8 cellular contexts compared by ENCODE assay signal in the genomic region with DNA sequence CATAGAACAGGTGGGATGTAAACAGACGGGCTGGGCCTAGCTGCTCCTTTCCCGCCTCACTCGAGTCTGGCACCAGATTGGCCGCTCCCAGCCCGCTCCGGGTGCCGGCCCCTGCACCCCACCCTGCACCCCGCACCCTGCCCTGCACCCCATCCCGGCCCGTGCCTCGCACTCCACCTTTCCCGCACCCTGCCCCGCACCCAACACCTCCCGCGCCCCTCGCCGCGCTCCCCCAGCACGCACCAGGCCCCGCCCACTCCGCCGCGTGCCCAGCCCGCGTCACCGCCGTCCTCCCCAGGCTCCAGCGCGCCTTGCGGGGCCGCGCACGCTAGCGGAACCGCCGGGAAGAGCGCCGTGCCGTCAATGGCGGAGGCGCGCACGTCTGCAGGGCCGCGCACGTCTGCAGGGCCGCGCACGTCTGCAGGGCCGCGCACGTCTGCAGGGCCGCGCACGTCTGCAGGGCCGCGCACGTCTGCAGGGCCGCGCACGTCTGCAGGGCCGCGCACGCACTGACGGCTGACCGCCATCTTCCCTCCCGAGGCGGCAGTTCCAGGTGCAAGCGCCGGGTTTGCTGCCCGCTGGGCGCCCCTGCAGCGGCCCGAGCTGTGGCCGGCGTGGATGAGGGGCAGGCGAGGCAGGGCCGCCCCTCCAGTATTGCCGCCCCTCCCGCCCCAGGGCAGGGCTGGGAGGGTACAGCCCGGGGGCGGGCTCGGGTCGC. TPM values are rescaled to one million over a fixed set of nuclear protein-coding genes. Genes with fewer than 3 reads are reported as not detected.
DNase-seq lines count a peak whose midpoint lies in the region; ATAC-seq, FAIRE-seq and TF ChIP-seq lines count a peak whose summit lies in the region.

A gene (plus strand): TSS at position 503 of the 718 bp plus-strand sequence. CDS start 347 bp downstream, outside the sequence.

- H3K9me3 ChIP-seq in H1 (ENCODE audit: insufficient read depth in 2 of 2, low read depth in 1 of 2, low read length in 1 of 2), result no peaks in the 10 kb centered on the region

- H3K23ac ChIP-seq in H1 (ENCODE audit: insufficient read length), result no peak within 1 kb of the TSS
- H3K23ac ChIP-seq in mesendoderm (ENCODE audit: low read length), result peak within 1 kb of the TSS; percentile 80

- no peak within 1 kb of the TSS for H2BK20ac ChIP-seq in H1 (ENCODE audit: low read length)

- H4K20me1 ChIP-seq in H1 (replicated peaks in 1 of 2; ENCODE audit: control insufficient read depth in 1 of 2, insufficient read depth in 2 of 2, low read length in 2 of 2), result peaks cover 17 to 29% of the 10 kb centered on the region in 2 experiments

- H2AK5ac ChIP-seq in H1 (ENCODE audit: low read depth, low read length), result no peak within 1 kb of the TSS
- no peak within 1 kb of the TSS for H2AK5ac ChIP-seq in mesendoderm (ENCODE audit: low read length)

- H4K91ac ChIP-seq in H1 (replicated peaks; ENCODE audit: insufficient read length, low read length), result peak within 1 kb of the TSS; percentile 79

- H3K4me1 ChIP-seq in H1 (replicated peaks in 1 of 4; ENCODE audit: control insufficient read depth in 3 of 4, insufficient read depth in 4 of 4, low read length in 3 of 4) (peaks cover 0 to 10% (median 8%) of the 10 kb centered on the region in 4 experiments; a peak in 6 of 7 replicates), mesendoderm (ENCODE audit: control insufficient read depth, low read depth, low read length) (peaks cover 6% of the 10 kb centered on the region)

- H3K4ac ChIP-seq in H1 (replicated peaks; ENCODE audit: insufficient read length, low read depth, low read length) (no peak within 1 kb of the TSS), mesendoderm (ENCODE audit: low read depth, low read length) (peak within 1 kb of the TSS; percentile 85)

- TF ChIP-seq RAD21 in H1 (IDR thresholded peaks at IDR 0.05 in 1 of 2, conservative IDR thresholded peaks at IDR 0.05 in 1 of 2; ENCODE audit: low read depth in 2 of 2, low read length in 2 of 2), result no peak

- H3K4me2 ChIP-seq in H1 (ENCODE audit: insufficient read depth in 1 of 2, low read depth in 2 of 2, low read length in 2 of 2) (peak within 1 kb of the TSS; percentile 95 to 99), mesendoderm (ENCODE audit: low read length) (peak within 1 kb of the TSS; percentile 97)

- H3K79me1 ChIP-seq in H1 (ENCODE audit: low read depth, low read length) (peaks cover 6% of the 10 kb centered on the region), mesendoderm (ENCODE audit: low read length) (peaks cover 19% of the 10 kb centered on the region)

- peak within 1 kb of the TSS; percentile 12 for H3K14ac ChIP-seq in H1 (ENCODE audit: insufficient read length)

- FAIRE-seq in H1 (lab: Jason Lieb, UNC), result no peak

- H3K9ac ChIP-seq in H1 (replicated peaks in 1 of 4; ENCODE audit: extremely low read depth in 1 of 4, low read depth in 3 of 4, low read length in 3 of 4) (peak within 1 kb of the TSS; percentile 71 to 94 (median 81)), mesendoderm (ENCODE audit: low read length) (peak within 1 kb of the TSS; percentile 98)

- H3K4me3 ChIP-seq in H1 (ENCODE audit: extremely low read depth in 1 of 4, insufficient read depth in 2 of 4, low read depth in 3 of 4, low read length in 4 of 4) (peak within 1 kb of the TSS; percentile 61 to 95 (median 93)), mesendoderm (ENCODE audit: low read length) (peak within 1 kb of the TSS; percentile 95)

- TF ChIP-seq EP300 in H1 (IDR thresholded peaks at IDR 0.05; ENCODE audit: borderline replicate concordance in 1 of 2, low read depth in 2 of 2, low read length in 2 of 2), result no peak

- H2BK15ac ChIP-seq in H1 (ENCODE audit: low read length) (no peak within 1 kb of the TSS), mesendoderm (replicated peaks; ENCODE audit: low read depth) (no peak within 1 kb of the TSS)

- POLR2A ChIA-PET in H1 (lab: Charles Lee; ENCODE audit: partially characterized antibody), result interaction anchor here (0.7 to 1.2 kb wide), 5 partner anchors 11 to 130 kb away, joined by 3 to 4 read pairs (median 3); no protein-coding TSS in a partner anchor

- 2% methylated on average over 30 of the region's 84 CpGs; no CpG with 5 or more reads in 1 of the 2 experiments for WGBS in H1 (ENCODE audit: extremely low coverage in 1 of 2, insufficient coverage in 1 of 2, insufficient read length in 1 of 2, insufficient replicate concordance in 2 of 2, low coverage in 1 of 2, low lambda C conversion rate in 2 of 2, missing lambda C conversion rate in 1 of 2), 2 experiments
- WGBS in mesendoderm (ENCODE audit: extremely low coverage, insufficient coverage, low lambda C conversion rate), result no CpG with 5 or more reads among the region's 84 CpGs

- H2BK120ac ChIP-seq in H1 (replicated peaks; ENCODE audit: low read depth, low read length) (no peak within 1 kb of the TSS), mesendoderm (ENCODE audit: low read depth, low read length) (no peak within 1 kb of the TSS)

- peaks cover 8% of the 10 kb centered on the region for H3K23me2 ChIP-seq in H1 (ENCODE audit: low read depth, low read length)

- H3K36me3 ChIP-seq in H1 (ENCODE audit: control insufficient read depth in 2 of 4, insufficient read depth in 4 of 4, low read length in 3 of 4), result peaks cover 2 to 23% (median 5%) of the 10 kb centered on the region in 4 experiments; a peak in 4 of 8 replicates
- H3K36me3 ChIP-seq in mesendoderm (ENCODE audit: control insufficient read depth, insufficient read depth, low read length), result peaks cover 7% of the 10 kb centered on the region

- no peak for TF ChIP-seq CTCF in H1 (IDR thresholded peaks at IDR 0.05; ENCODE audit: control extremely low read depth in 1 of 3, insufficient read depth in 1 of 3, low read depth in 1 of 3, low read length in 3 of 3)

- H3K27ac ChIP-seq in H1 (ENCODE audit: low read depth, low read length) (peak within 1 kb of the TSS; percentile 75), mesendoderm (ENCODE audit: low read depth, low read length) (peak within 1 kb of the TSS; percentile 98)

- peak; percentile 38 to 56 for TF ChIP-seq POLR2A in H1 (IDR thresholded peaks at IDR 0.05; ENCODE audit: control extremely low read depth in 1 of 2, low read depth in 2 of 2, low read length in 2 of 2)

- H2BK5ac ChIP-seq in H1 (ENCODE audit: low read depth, low read length), result peak within 1 kb of the TSS; percentile 6; the same call in 1 of the 2 replicates
- no peak within 1 kb of the TSS for H2BK5ac ChIP-seq in mesendoderm (ENCODE audit: low read length)

- no peak within 1 kb of the TSS for H2AFZ ChIP-seq in H1 (ENCODE audit: low read length)

- H3K79me2 ChIP-seq in H1 (ENCODE audit: control insufficient read depth in 1 of 2, insufficient read depth in 2 of 2, low read length in 2 of 2) (peaks cover 38 to 43% of the 10 kb centered on the region in 2 experiments), mesendoderm (ENCODE audit: control insufficient read depth, insufficient read depth, low read length) (peaks cover 44% of the 10 kb centered on the region)

- H2BK12ac ChIP-seq in H1 (ENCODE audit: low read depth, low read length), result no peak within 1 kb of the TSS

- peak; percentile 77 for ATAC-seq in GM21367 (IDR thresholded peaks at IDR 0.05; ENCODE audit: unreplicated experiment)

- DNase-seq in COLO668 (lab: John Stamatoyannopoulos, UW; ENCODE audit: unreplicated experiment) (peak; percentile 95), HUDEP-2 (lab: John Stamatoyannopoulos, UW; ENCODE audit: unreplicated experiment in 76 of 76) (peak in 74 of 76 experiments; percentile 23 to 90 (median 76)), NOMO-1 treated with dmso at 0.1 percent for 144 hours (lab: John Stamatoyannopoulos, UW; ENCODE audit: unreplicated experiment) (peak; percentile 58), H1 (ENCODE audit: low read depth in 1 of 2, low spot score in 2 of 2) (peak; percentile 73 to 93), mesendoderm (peak; percentile 96)
- peak; percentile 69 to 76 (median 75) for DNase-seq in activated CD8-positive, alpha-beta memory T cell treated with anti-CD3 and anti-CD28 coated beads for 48 hours (ENCODE audit: low read depth in 2 of 3, low spot score in 2 of 3)
- peak; percentile 86 for DNase-seq in stimulated activated CD8-positive, alpha-beta memory T cell treated with anti-CD3 and anti-CD28 coated beads, Interleukin-12 subunit alpha, Interleukin-12 subunit beta, amount 100 ng/mL, for 4 hours (ENCODE audit: low read depth)

- H3K27me3 ChIP-seq in H1 (replicated peaks in 1 of 4; ENCODE audit: control insufficient read depth in 3 of 4, extremely low read depth in 1 of 4, insufficient read depth in 3 of 4, low read length in 3 of 4), result no peaks in the 10 kb centered on the region
- no peaks in the 10 kb centered on the region for H3K27me3 ChIP-seq in mesendoderm (ENCODE audit: insufficient read depth, low read length, poor library complexity)

- H3K56ac ChIP-seq in H1 (replicated peaks; ENCODE audit: insufficient read length, low read depth, low read length), result peak within 1 kb of the TSS; percentile 33
- peak within 1 kb of the TSS; percentile 98 for H3K56ac ChIP-seq in mesendoderm (ENCODE audit: low read length)

- H4K5ac ChIP-seq in H1 (ENCODE audit: insufficient read length, low read depth, low read length), result peak within 1 kb of the TSS; percentile 22
- no peak within 1 kb of the TSS for H4K5ac ChIP-seq in mesendoderm (ENCODE audit: low read length)

- peak within 1 kb of the TSS; percentile 48; the same call in 1 of the 2 replicates for H3K18ac ChIP-seq in H1 (ENCODE audit: extremely low read depth, low read length)
- peak within 1 kb of the TSS; percentile 94 for H3K18ac ChIP-seq in mesendoderm (ENCODE audit: low read length)

- peak within 1 kb of the TSS; percentile 95 for H4K8ac ChIP-seq in H1 (ENCODE audit: extremely low read depth, insufficient read depth, low read length)
- H4K8ac ChIP-seq in mesendoderm (ENCODE audit: low read depth, low read length), result peak within 1 kb of the TSS; percentile 78

- CTCF ChIA-PET in H1 (lab: Charles Lee; ENCODE audit: partially characterized antibody), result no interaction called here

TF ChIP-seq in H1, 55 proteins besides CTCF, POLR2A, EP300 and RAD21 (continues in another document):
- TF ChIP-seq ASH2L (IDR thresholded peaks at IDR 0.05; ENCODE audit: low read length), result no peak
- no peak for TF ChIP-seq BRCA1 (IDR thresholded peaks at IDR 0.05; ENCODE audit: low read depth, low read length)
- no peak for TF ChIP-seq TAF7 (optimal IDR thresholded peaks at IDR 0.05; ENCODE audit: borderline replicate concordance, low read depth, low read length)
- peak; percentile 65 for TF ChIP-seq POLR2AphosphoS5 (IDR thresholded peaks at IDR 0.05; ENCODE audit: low read depth, low read length)

RNA-seq across cellular contexts. Expression of the gene that starts here (rescaled TPM):
- total RNA-seq in H1 (2021; fragmentation: NEBNext Ultra II Directional; extraction: Animal tissue kit (Norgen Biotek cat#: 25700)), result 49.6 and 54.1 TPM in 2 replicates
- 26.5 and 32.0 TPM in 2 replicates for polyA plus RNA-seq in H1 (2011; rRNA removed)
- polyA plus RNA-seq in H1 (2011; cell fraction: cytosol; rRNA removed), result 33.5 TPM
- 24.1 TPM for polyA plus RNA-seq in H1 (2011; cell fraction: nucleus; rRNA removed)
- 27.1 to 31.9 TPM (median 29.9 TPM) in 4 replicates for polyA plus RNA-seq in H1 (2012, experiment 1 of 2)
- 6.2 TPM for polyA plus RNA-seq in H1 (2012, experiment 2 of 2)
- 28.9 TPM for polyA plus RNA-seq in H1 (2013, experiment 1 of 2)
- 28.0 TPM for polyA plus RNA-seq in H1 (2013, experiment 2 of 2)
- 62.7 and 66.1 TPM in 2 replicates for polyA minus RNA-seq in H1 (2011; rRNA and poly(A)+ RNA removed)
- 38.2 TPM for polyA minus RNA-seq in H1 (2011; cell fraction: cytosol; rRNA and poly(A)+ RNA removed)
- 61.8 TPM for polyA minus RNA-seq in H1 (2011; cell fraction: nucleus; rRNA and poly(A)+ RNA removed)
- polyA plus RNA-seq in mesendoderm (2013, experiment 1 of 2), result 37.4 TPM
- 37.0 TPM for polyA plus RNA-seq in mesendoderm (2013, experiment 2 of 2)

Comparison
In these comparisons a context has a peak if more than half of its experiments do, and no peak if none do; other contexts are left out.
1. Peak in every context shown above with its lines: DNase-seq, ATAC-seq, H3K4me3 ChIP-seq and H3K27ac ChIP-seq.